Comparison of ENCODE assay signal across 8 cellular contexts in genomic region chr19:6278740-6279619, GRCh38. TPM values are rescaled to one million over a fixed set of nuclear protein-coding genes. Genes with fewer than 3 reads are reported as not detected.
DNase-seq lines count a peak whose midpoint lies in the region; ATAC-seq, FAIRE-seq and TF ChIP-seq lines count a peak whose summit lies in the region.

No MANE protein-coding gene starts in this region.

- peak overlapping the region; percentile 91 to 96 (median 94) for H3K4me3 Mint-ChIP-seq in CD4-positive, CD25-positive, alpha-beta regulatory T cell

- no peaks in the 10 kb centered on the region for H3K27me3 Mint-ChIP-seq in CD4-positive, CD25-positive, alpha-beta regulatory T cell

- CTCF ChIA-PET in HepG2 (lab: Yijun Ruan, JAX; ENCODE audit: low intra/inter-chr PET ratio, low total read pairs), result no interaction called here

- H3K4me1 Mint-ChIP-seq in CD4-positive, CD25-positive, alpha-beta regulatory T cell, result peaks cover 6 to 50% (median 28%) of the 10 kb centered on the region in 4 donors

- no peaks in the 10 kb centered on the region for H3K9me3 Mint-ChIP-seq in CD4-positive, CD25-positive, alpha-beta regulatory T cell

- POLR2A ChIA-PET in HepG2 (lab: Yijun Ruan, JAX), result no interaction called here

- peak overlapping the region; percentile 90 for H3K4me2 ChIP-seq in HepG2 (ENCODE audit: low read depth, low read length)

- ATAC-seq in CD4-positive, CD25-positive, alpha-beta regulatory T cell (ENCODE audit: low read depth in 2 of 2), result no peak
- ATAC-seq in HepG2 (peak; percentile 20; the same call in 1 of the 3 replicates), HG03378 (IDR thresholded peaks at IDR 0.05; ENCODE audit: unreplicated experiment) (no peak), HG02981 (IDR thresholded peaks at IDR 0.05; ENCODE audit: unreplicated experiment) (no peak)

- TF ChIP-seq CTCF in adrenal gland (IDR thresholded peaks at IDR 0.05) (no peak), HepG2 (CRISPR knock-in tag; IDR thresholded peaks at IDR 0.05) (no peak), transverse colon (IDR thresholded peaks at IDR 0.05) (no peak)

- H3K4me3 ChIP-seq in CD4-positive, CD25-positive, alpha-beta regulatory T cell (ENCODE audit: low read depth, low read length), result peak overlapping the region; percentile 32
- H3K4me3 ChIP-seq in HUES64 (ENCODE audit: low read length) (peak overlapping the region; percentile 89), adrenal gland (peak overlapping the region; percentile 56 to 97 (median 71)), HepG2 (replicated peaks in 1 of 3; ENCODE audit: insufficient read depth in 1 of 3, low read depth in 2 of 3, low read length in 3 of 3) (peak overlapping the region; percentile 67 to 99 (median 96)), transverse colon (peak overlapping the region; percentile 90 to 97 (median 95))

- no peaks in the 10 kb centered on the region for H3K36me3 Mint-ChIP-seq in CD4-positive, CD25-positive, alpha-beta regulatory T cell

- TF ChIP-seq RAD21 in HepG2 (CRISPR knock-in tag; IDR thresholded peaks at IDR 0.05), result no peak

- no peaks in the 10 kb centered on the region for H3K9me3 ChIP-seq in CD4-positive, CD25-positive, alpha-beta regulatory T cell (ENCODE audit: control insufficient read depth in 2 of 2, low read length in 2 of 2)
- H3K9me3 ChIP-seq in HUES64 (ENCODE audit: insufficient read depth, low read depth, low read length) (no peaks in the 10 kb centered on the region), adrenal gland (replicated peaks in 1 of 3) (no peaks in the 10 kb centered on the region), HepG2 (ENCODE audit: low read length) (no peaks in the 10 kb centered on the region), transverse colon (no peaks in the 10 kb centered on the region)

- FAIRE-seq in HepG2 (lab: Jason Lieb, UNC), result no peak

- peak overlapping the region; percentile 68 for H3K27ac ChIP-seq in CD4-positive, CD25-positive, alpha-beta regulatory T cell (ENCODE audit: insufficient read depth, low read length, poor library complexity, severe bottlenecking)
- H3K27ac ChIP-seq in HUES64 (ENCODE audit: low read depth, low read length) (peak overlapping the region; percentile 18; the same call in 1 of the 2 replicates), adrenal gland (peak overlapping the region; percentile 4 to 95 (median 79)), HepG2 (ENCODE audit: extremely low read length, insufficient read depth, low read length) (peak overlapping the region; percentile 65), transverse colon (peak overlapping the region; percentile 84 to 88 (median 87))

- in situ Hi-C loops in HepG2 (cut with HindIII; ENCODE audit: extremely low pct_ligation_motif_present, low pct_unique_long_range_greater_than_20kb), result no loop called here
- in situ Hi-C loops in transverse colon (cut with MboI; ENCODE audit: low pct_ligation_motif_present in 1 of 4, low pct_unique_long_range_greater_than_20kb in 1 of 4, low sequenced_read_pairs in 3 of 4), result loop anchor here in 1 of 4 donors (25.0 kb wide), 1 partner anchor 92 kb away; no protein-coding TSS in a partner anchor

- peak overlapping the region; percentile 78 for H3K9ac ChIP-seq in HUES64 (ENCODE audit: low read depth, low read length)
- H3K9ac ChIP-seq in HepG2 (ENCODE audit: insufficient read depth, low read depth, low read length), result peak overlapping the region; percentile 88

- no peak overlapping the region for H2AFZ ChIP-seq in HepG2 (ENCODE audit: low read length)

- TF ChIP-seq POLR2A in adrenal gland (IDR thresholded peaks at IDR 0.05), result no peak
- TF ChIP-seq POLR2A in HepG2 (IDR thresholded peaks at IDR 0.05; ENCODE audit: insufficient read depth in 1 of 2, low read depth in 2 of 2, low read length in 2 of 2), result no peak
- TF ChIP-seq POLR2A in transverse colon (IDR thresholded peaks at IDR 0.05), result no peak

- H3K27ac Mint-ChIP-seq in CD4-positive, CD25-positive, alpha-beta regulatory T cell, result peak overlapping the region; percentile 88 to 94 (median 92)

- H3K36me3 ChIP-seq in CD4-positive, CD25-positive, alpha-beta regulatory T cell (ENCODE audit: control insufficient read depth, insufficient read depth, low read length), result no peaks in the 10 kb centered on the region
- H3K36me3 ChIP-seq in HUES64 (ENCODE audit: insufficient read depth, low read length), result peaks cover 9% of the 10 kb centered on the region
- no peaks in the 10 kb centered on the region for H3K36me3 ChIP-seq in adrenal gland (replicated peaks in 1 of 2)
- peaks cover 0 to 9% of the 10 kb centered on the region in 2 experiments; a peak in 2 of 5 replicates for H3K36me3 ChIP-seq in HepG2 (replicated peaks in 1 of 2; ENCODE audit: control insufficient read depth in 1 of 2, insufficient read depth in 2 of 2, low read length in 2 of 2)
- H3K36me3 ChIP-seq in transverse colon, result no peaks in the 10 kb centered on the region

- peak in 2 of 3 donors; percentile 11 to 19 for DNase-seq in CD4-positive, CD25-positive, alpha-beta regulatory T cell
- DNase-seq in adrenal gland, result no peak
- DNase-seq in HepG2 (ENCODE audit: low spot score), result no peak
- no peak for DNase-seq in transverse colon
- DNase-seq in epidermal melanocyte (ENCODE audit: insufficient read length, low spot score), result no peak

- TF ChIP-seq EP300 in HepG2 (IDR thresholded peaks at IDR 0.05; ENCODE audit: low read depth in 2 of 2, low read length in 2 of 2) (no peak), HepG2 (CRISPR knock-in tag; IDR thresholded peaks at IDR 0.05; ENCODE audit: borderline replicate concordance) (no peak), transverse colon (IDR thresholded peaks at IDR 0.05; ENCODE audit: low read depth) (no peak)

- no TSS peak for BruUV-seq in HepG2 (replicated peaks; lab: Mats Ljungman, UMichigan)

- peaks cover 24% of the 10 kb centered on the region; the same call in 1 of the 2 replicates for H4K20me1 ChIP-seq in HepG2 (ENCODE audit: insufficient read depth, low read length)

- 13% methylated on average over 36 of the region's 36 CpGs for WGBS in HUES64
- 6 to 10% (median 9%) methylated on average over 16 to 36 of the region's 36 CpGs for WGBS in adrenal gland, 4 donors
- 2% methylated on average over 17 of the region's 36 CpGs for WGBS in HepG2 (ENCODE audit: low lambda C conversion rate)
- WGBS in transverse colon (ENCODE audit: low coverage in 1 of 2), 2 donors, result 13% methylated on average over 3 to 18 of the region's 36 CpGs

- peaks cover 27% of the 10 kb centered on the region for H3K4me1 ChIP-seq in CD4-positive, CD25-positive, alpha-beta regulatory T cell (ENCODE audit: control insufficient read depth, insufficient read depth, low read length, poor library complexity, severe bottlenecking)
- H3K4me1 ChIP-seq in HUES64 (ENCODE audit: insufficient read depth, low read length), result peaks cover 22% of the 10 kb centered on the region
- H3K4me1 ChIP-seq in adrenal gland (replicated peaks in 1 of 2), result peaks cover 9 to 51% of the 10 kb centered on the region in 2 donors
- H3K4me1 ChIP-seq in HepG2 (ENCODE audit: insufficient read depth, low read length), result peaks cover 54% of the 10 kb centered on the region
- H3K4me1 ChIP-seq in transverse colon, result peaks cover 44 to 57% (median 48%) of the 10 kb centered on the region in 4 donors

- H3K79me2 ChIP-seq in HepG2 (ENCODE audit: insufficient read depth, low read length), result peaks cover 54% of the 10 kb centered on the region

- intact Hi-C loops in adrenal gland (cut with DNase I) (no loop called here), HepG2 (cut with micrococcal nuclease; ENCODE audit: unreplicated experiment) (no loop called here), transverse colon (cut with DNase I; ENCODE audit: low total_unique reads) (no loop called here)

- no peaks in the 10 kb centered on the region for H3K27me3 ChIP-seq in CD4-positive, CD25-positive, alpha-beta regulatory T cell (ENCODE audit: control insufficient read depth, insufficient read depth, low read length)
- H3K27me3 ChIP-seq in HUES64 (ENCODE audit: insufficient read depth, low read length), result no peaks in the 10 kb centered on the region
- no peaks in the 10 kb centered on the region for H3K27me3 ChIP-seq in adrenal gland
- H3K27me3 ChIP-seq in HepG2 (ENCODE audit: control insufficient read depth in 1 of 2, insufficient read depth in 2 of 2, low read length in 2 of 2), result no peaks in the 10 kb centered on the region
- no peaks in the 10 kb centered on the region for H3K27me3 ChIP-seq in transverse colon

RNA-seq across cellular contexts. Expression of gene MLLT1, which starts 0.8 kb away (rescaled TPM):
- 35.6 TPM for total RNA-seq in CD4-positive, CD25-positive, alpha-beta regulatory T cell
- polyA plus RNA-seq in CD4-positive, CD25-positive, alpha-beta regulatory T cell, result under 1 TPM; 0.45 to 0.79 (median 0.58) TPM
- 26.7 TPM for polyA plus RNA-seq in HUES64 (2013, experiment 1 of 2)
- 30.2 TPM for polyA plus RNA-seq in HUES64 (2013, experiment 2 of 2)
- total RNA-seq in adrenal gland, result 10 to 100 TPM; 15.5 to 66.3 (median 31.9) TPM
- polyA plus RNA-seq in adrenal gland, result 10 to 100 TPM; 10.4 to 41.1 (median 33.6) TPM
- total RNA-seq in HepG2 (2016; rRNA removed; fragmentation: Illumina TruSeq; extraction: Trizol), result 11.6 and 12.2 TPM in 2 replicates
- 8.6 and 9.6 TPM in 2 replicates for total RNA-seq in HepG2 (2016; cell fraction: cytosol; rRNA removed; fragmentation: Illumina TruSeq; extraction: Trizol; ENCODE audit: low read depth)
- 9.5 and 12.5 TPM in 2 replicates for total RNA-seq in HepG2 (2016; cell fraction: insoluble cytoplasmic fraction; rRNA removed; fragmentation: Illumina TruSeq; extraction: Trizol)
- 12.7 and 15.3 TPM in 2 replicates for total RNA-seq in HepG2 (2016; cell fraction: membrane; rRNA removed; fragmentation: Illumina TruSeq; extraction: Trizol)
- total RNA-seq in HepG2 (2016; cell fraction: nucleus; rRNA removed; fragmentation: Illumina TruSeq; extraction: Trizol), result 8.8 and 10.0 TPM in 2 replicates
- polyA plus RNA-seq in HepG2 (2011; rRNA removed), result 11.7 and 12.7 TPM in 2 replicates
- 7.4 and 11.8 TPM in 2 replicates for polyA plus RNA-seq in HepG2 (2011; cell fraction: cytosol; rRNA removed)
- 27.2 and 40.6 TPM in 2 replicates for polyA plus RNA-seq in HepG2 (2011; cell fraction: nucleus; rRNA removed)
- polyA plus RNA-seq in HepG2 (2012), result 11.3 and 13.5 TPM in 2 replicates
- polyA plus RNA-seq in HepG2 (2016; cell fraction: cytosol; fragmentation: Illumina TruSeq; extraction: Trizol; ENCODE audit: low read depth), result 4.7 and 6.0 TPM in 2 replicates
- 21.6 and 27.3 TPM in 2 replicates for polyA plus RNA-seq in HepG2 (2016; cell fraction: insoluble cytoplasmic fraction; fragmentation: Illumina TruSeq; extraction: Trizol; ENCODE audit: low read depth)
- polyA plus RNA-seq in HepG2 (2016; cell fraction: membrane; fragmentation: Illumina TruSeq; extraction: Trizol; ENCODE audit: low read depth), result 15.1 and 15.5 TPM in 2 replicates
- polyA plus RNA-seq in HepG2 (2016; cell fraction: nucleus; fragmentation: Illumina TruSeq; extraction: Trizol; ENCODE audit: insufficient read depth, low read depth), result 29.9 and 38.7 TPM in 2 replicates
- 22.8 and 26.1 TPM in 2 replicates for polyA minus RNA-seq in HepG2 (2011; rRNA and poly(A)+ RNA removed; ENCODE audit: low replicate concordance)
- 20.7 and 22.7 TPM in 2 replicates for polyA minus RNA-seq in HepG2 (2011; cell fraction: cytosol; rRNA and poly(A)+ RNA removed)
- 5.4 and 5.6 TPM in 2 replicates for polyA minus RNA-seq in HepG2 (2011; cell fraction: nucleus; rRNA and poly(A)+ RNA removed)
- 10 to 100 TPM; 12.3 to 34.6 (median 19.7) TPM for total RNA-seq in transverse colon

RNA-seq across cellular contexts. Expression of gene ACER1, which starts 54.4 kb away (rescaled TPM):
- total RNA-seq in CD4-positive, CD25-positive, alpha-beta regulatory T cell, result 0.54 TPM
- polyA plus RNA-seq in CD4-positive, CD25-positive, alpha-beta regulatory T cell, result 1 to 10 TPM in 2 of 4 donors, under 1 TPM in 2; 0.57 to 3.4 (median 1.3) TPM
- polyA plus RNA-seq in HUES64 (2013, experiment 1 of 2), result not detected
- polyA plus RNA-seq in HUES64 (2013, experiment 2 of 2), result not detected
- total RNA-seq in adrenal gland (not detected), HepG2 (2016; rRNA removed; fragmentation: Illumina TruSeq; extraction: Trizol) (not detected in 2 replicates), transverse colon (1 to 10 TPM in 1 of 4 donors, not detected in 3; 9.2 TPM)
- polyA plus RNA-seq in adrenal gland (under 1 TPM in 1 of 3 donors, not detected in 2; 0.16 TPM), HepG2 (2011; rRNA removed) (not detected in 2 replicates)
- total RNA-seq in HepG2 (2016; cell fraction: cytosol; rRNA removed; fragmentation: Illumina TruSeq; extraction: Trizol; ENCODE audit: low read depth), result not detected in 2 replicates
- total RNA-seq in HepG2 (2016; cell fraction: insoluble cytoplasmic fraction; rRNA removed; fragmentation: Illumina TruSeq; extraction: Trizol), result not detected in 2 replicates
- total RNA-seq in HepG2 (2016; cell fraction: membrane; rRNA removed; fragmentation: Illumina TruSeq; extraction: Trizol), result not detected in 2 replicates
- not detected in 2 replicates for total RNA-seq in HepG2 (2016; cell fraction: nucleus; rRNA removed; fragmentation: Illumina TruSeq; extraction: Trizol)
- polyA plus RNA-seq in HepG2 (2011; cell fraction: cytosol; rRNA removed), result not detected in 2 replicates
- not detected in 2 replicates for polyA plus RNA-seq in HepG2 (2011; cell fraction: nucleus; rRNA removed)
- polyA plus RNA-seq in HepG2 (2012), result not detected in 2 replicates
- polyA plus RNA-seq in HepG2 (2016; cell fraction: cytosol; fragmentation: Illumina TruSeq; extraction: Trizol; ENCODE audit: low read depth), result not detected in 2 replicates
- not detected in 2 replicates for polyA plus RNA-seq in HepG2 (2016; cell fraction: insoluble cytoplasmic fraction; fragmentation: Illumina TruSeq; extraction: Trizol; ENCODE audit: low read depth)
- not detected in 2 replicates for polyA plus RNA-seq in HepG2 (2016; cell fraction: membrane; fragmentation: Illumina TruSeq; extraction: Trizol; ENCODE audit: low read depth)
- not detected in 2 replicates for polyA plus RNA-seq in HepG2 (2016; cell fraction: nucleus; fragmentation: Illumina TruSeq; extraction: Trizol; ENCODE audit: insufficient read depth, low read depth)
- not detected in 2 replicates for polyA minus RNA-seq in HepG2 (2011; rRNA and poly(A)+ RNA removed; ENCODE audit: low replicate concordance)
- polyA minus RNA-seq in HepG2 (2011; cell fraction: cytosol; rRNA and poly(A)+ RNA removed), result not detected in 2 replicates
- not detected in 2 replicates for polyA minus RNA-seq in HepG2 (2011; cell fraction: nucleus; rRNA and poly(A)+ RNA removed)

Comparison
In these comparisons a context has a peak if more than half of its experiments do, and no peak if none do; other contexts are left out.
1. DNase-seq: peak in CD4-positive, CD25-positive, alpha-beta regulatory T cell (2 of 3); none in adrenal gland (0 of 7), HepG2 (single experiment), transverse colon (single experiment) and epidermal melanocyte (single experiment).
2. H3K27ac ChIP-seq: peak in every context shown above with its lines; median percentile 87 in transverse colon; 79 in adrenal gland; 68 in CD4-positive, CD25-positive, alpha-beta regulatory T cell; 65 in HepG2; 18 in HUES64.
3. H3K4me3 ChIP-seq: peak in every context shown above with its lines; median percentile 96 in HepG2; 95 in transverse colon; 89 in HUES64; 71 in adrenal gland; 32 in CD4-positive, CD25-positive, alpha-beta regulatory T cell.